In genomic region chr16:84617068-84617630, GRCh38 we compare ENCODE assay signal across 8 cellular contexts. TPM values are rescaled to one million over a fixed set of nuclear protein-coding genes. Genes with fewer than 3 reads are reported as not detected.
DNase-seq lines count a peak whose midpoint lies in the region; ATAC-seq and TF ChIP-seq lines count a peak whose summit lies in the region.

No MANE protein-coding gene starts in this region.

- TF ChIP-seq POLR2A in ovary (IDR thresholded peaks at IDR 0.05) = no peak

- peak overlapping the region; percentile 61 to 91 (median 85) for H3K4me3 ChIP-seq in fibroblast of lung (replicated peaks in 1 of 4; ENCODE audit: control extremely low read depth in 1 of 4, insufficient read depth in 1 of 4, low read depth in 3 of 4, low read length in 4 of 4)
- peak overlapping the region; percentile 52 for H3K4me3 ChIP-seq in ovary

- no peaks in the 10 kb centered on the region for H3K27me3 ChIP-seq in fibroblast of lung (ENCODE audit: control insufficient read depth, insufficient read depth, low read length)
- no peaks in the 10 kb centered on the region for H3K27me3 ChIP-seq in ovary

- intact Hi-C loops in ovary (cut with DNase I) = loop anchor here in 1 of 4 donors (5.0 kb wide), 1 partner anchor 105 kb away; no protein-coding TSS in a partner anchor

- peak overlapping the region; percentile 83 for H3K9ac ChIP-seq in fibroblast of lung (ENCODE audit: insufficient read depth, low read length)

- H3K4me1 ChIP-seq in fibroblast of lung (ENCODE audit: control insufficient read depth, extremely low read depth, insufficient read depth, low read length) = peaks cover 20% of the 10 kb centered on the region
- H3K4me1 ChIP-seq in ovary (ENCODE audit: insufficient read depth) = peaks cover 22% of the 10 kb centered on the region

- peak; percentile 29 for DNase-seq in AG20443 (ENCODE audit: low spot score)
- peak; percentile 81 for DNase-seq in activated CD8-positive, alpha-beta memory T cell treated with anti-CD3 and anti-CD28 coated beads for 24 hours
- DNase-seq in fibroblast of lung (ENCODE audit: low read depth in 2 of 2) = no peak
- peak in 1 of 5 donors; percentile 47 for DNase-seq in ovary
- DNase-seq in SKM-1 (lab: John Stamatoyannopoulos, UW; ENCODE audit: unreplicated experiment) = no peak
- no peak for DNase-seq in cortex of kidney (lab: John Stamatoyannopoulos, UW)

- TF ChIP-seq EP300 in ovary (IDR thresholded peaks at IDR 0.05) = no peak

- WGBS in ovary, 3 donors = 4 to 7% (median 5%) methylated on average over 30 of the region's 30 CpGs

- peak overlapping the region; percentile 83 for H3K4me2 ChIP-seq in fibroblast of lung (ENCODE audit: extremely low read depth, insufficient read depth, low read length)

- TF ChIP-seq CTCF in fibroblast of lung (conservative IDR thresholded peaks at IDR 0.05 in 1 of 2, IDR thresholded peaks at IDR 0.05 in 1 of 2; ENCODE audit: low read depth in 1 of 2, low read length in 2 of 2) = no peak
- no peak for TF ChIP-seq CTCF in ovary (IDR thresholded peaks at IDR 0.05)

- no peaks in the 10 kb centered on the region for H4K20me1 ChIP-seq in fibroblast of lung (ENCODE audit: control insufficient read depth, extremely low read depth, insufficient read depth, low read length)

- H2AFZ ChIP-seq in fibroblast of lung (ENCODE audit: low read length) = no peak overlapping the region

- H3K27ac ChIP-seq in fibroblast of lung (ENCODE audit: insufficient read depth, low read length) (peak overlapping the region; percentile 77), ovary (no peak overlapping the region)

- H3K79me2 ChIP-seq in fibroblast of lung (ENCODE audit: control insufficient read depth, insufficient read depth, low read length) = peaks cover 57% of the 10 kb centered on the region

- ATAC-seq in GM19043 (IDR thresholded peaks at IDR 0.05; ENCODE audit: low read depth, unreplicated experiment) (peak; percentile 23), HG03460 (IDR thresholded peaks at IDR 0.05; ENCODE audit: unreplicated experiment) (peak; percentile 43)

- H3K36me3 ChIP-seq in fibroblast of lung (ENCODE audit: control insufficient read depth, insufficient read depth, low read length) = peaks cover 12% of the 10 kb centered on the region
- H3K36me3 ChIP-seq in ovary = no peaks in the 10 kb centered on the region

- H3K9me3 ChIP-seq in fibroblast of lung (ENCODE audit: control insufficient read depth, insufficient read depth, low read depth, low read length) (no peaks in the 10 kb centered on the region), ovary (no peaks in the 10 kb centered on the region)

RNA-seq across cellular contexts. Expression of gene COTL1, which starts 0.7 kb away (rescaled TPM):
- total RNA-seq in fibroblast of lung (64.5 and 103 TPM in 2 replicates), ovary (10 to 100 TPM; 13.8 to 46.4 (median 26.1) TPM)
- polyA plus RNA-seq in fibroblast of lung (192 and 311 TPM in 2 replicates), ovary (10 to 100 TPM; 30.2 to 32.9 TPM)
- polyA plus RNA-seq in fibroblast of lung (2012) = 351 and 505 TPM in 2 replicates
- 310 and 386 TPM in 2 replicates for polyA minus RNA-seq in fibroblast of lung (ENCODE audit: low replicate concordance)

RNA-seq across cellular contexts. Expression of gene KLHL36, which starts 31.2 kb away (rescaled TPM):
- 71.9 and 83.1 TPM in 2 replicates for total RNA-seq in fibroblast of lung
- polyA plus RNA-seq in fibroblast of lung = 26.6 and 29.7 TPM in 2 replicates
- polyA plus RNA-seq in fibroblast of lung (2012) = 26.5 and 26.7 TPM in 2 replicates
- polyA minus RNA-seq in fibroblast of lung (ENCODE audit: low replicate concordance) = 65.6 and 66.2 TPM in 2 replicates
- total RNA-seq in ovary = 10 to 100 TPM; 36.5 to 94.9 (median 60.9) TPM
- polyA plus RNA-seq in ovary = 10 to 100 TPM; 20.7 to 27.0 TPM

Comparison
In these comparisons a context has a peak if more than half of its experiments do, and no peak if none do; other contexts are left out.
1. DNase-seq: peak in AG20443 (single experiment) and activated CD8-positive, alpha-beta memory T cell treated with anti-CD3 and anti-CD28 coated beads for 24 hours (single experiment); none in fibroblast of lung (0 of 2), SKM-1 (single experiment) and cortex of kidney (single experiment).